38 cellular contexts compared by ENCODE assay signal in genomic region chr11:60895687-60896086, GRCh38. TPM values are rescaled to one million over a fixed set of nuclear protein-coding genes. Genes with fewer than 3 reads are reported as not detected.
"Had no signal": no experiment of that assay in that cellular context is flagged by ENCODE, and none has a peak within 500 bp of the region (broad histone marks: within the 10 kb centered on the region; RNA-seq: fewer than 3 reads in every experiment).

No MANE protein-coding gene starts in this region.

- H3K9me3 Mint-ChIP-seq: activated B cell treated with CpG ODN at 0.5 μM for 24 hours; activated CD4-positive, alpha-beta memory T cell treated with anti-CD3 and anti-CD28 coated beads, Interleukin-2, amount 10 ng/mL, durations not matched to agents 7 days and 5 days; activated naive CD4-positive, alpha-beta T cell treated with anti-CD3 and anti-CD28 coated beads for 36 hours; brain had no signal

- DNase-seq: activated B cell treated with CpG ODN at 0.5 μM for 24 hours; activated CD4-positive, alpha-beta memory T cell treated with anti-CD3 and anti-CD28 coated beads, Interleukin-2, amount 10 ng/mL, durations not matched to agents 7 days and 5 days; activated CD4-positive, alpha-beta T cell treated with anti-CD3 and anti-CD28 coated beads for 1 hour; activated CD4-positive, alpha-beta T cell treated with anti-CD3 and anti-CD28 coated beads for 48 hours; activated CD8-positive, alpha-beta memory T cell treated with anti-CD3 and anti-CD28 coated beads for 24 hours; activated CD8-positive, alpha-beta memory T cell treated with anti-CD3 and anti-CD28 coated beads, Interleukin-2, amount 10 ng/mL, durations not matched to agents 7 days and 5 days; activated CD8-positive, alpha-beta memory T cell treated with anti-CD3 and anti-CD28 coated beads, Interleukin-2, amount 50 U/mL, for 48 hours; activated gamma-delta T cell treated with Interleukin-2 at 50 U/mL for 16 hours; activated naive CD4-positive, alpha-beta T cell treated with anti-CD3 and anti-CD28 coated beads for 36 hours; caudate nucleus; IMR-90; NCI-H1092 treated with DMSO at 0.1 percent for 48 hours; NCI-H1417; NCI-H146; NCI-H187; NCI-H2029 treated with DMSO at 0.1 percent for 48 hours; NCI-H2107; NCI-H2171; NCI-H510A; NCI-H526; NCI-H748 treated with DMSO at 0.1 percent for 48 hours; NK-92 treated with Interleukin-12 subunit alpha and Interleukin-12 subunit beta, amount 100 ng/mL, for 24 hours; PC-9; SIG-M5; SW 1271; T-helper 1 cell; T-helper 2 cell; T-helper 9 cell had no signal

- H3K4me3 Mint-ChIP-seq: activated B cell treated with CpG ODN at 0.5 μM for 24 hours; activated CD4-positive, alpha-beta memory T cell treated with anti-CD3 and anti-CD28 coated beads, Interleukin-2, amount 10 ng/mL, durations not matched to agents 7 days and 5 days; activated CD8-positive, alpha-beta memory T cell treated with anti-CD3 and anti-CD28 coated beads, Interleukin-2, amount 10 ng/mL, durations not matched to agents 7 days and 5 days; activated naive CD4-positive, alpha-beta T cell treated with anti-CD3 and anti-CD28 coated beads for 36 hours; brain had no signal

- H3K9me3 ChIP-seq: adrenal gland had no signal

- H3K4me2 ChIP-seq: PC-9 had no signal

- H3K27ac Mint-ChIP-seq: activated B cell treated with CpG ODN at 0.5 μM for 24 hours; activated CD4-positive, alpha-beta memory T cell treated with anti-CD3 and anti-CD28 coated beads, Interleukin-2, amount 10 ng/mL, durations not matched to agents 7 days and 5 days; activated CD8-positive, alpha-beta memory T cell treated with anti-CD3 and anti-CD28 coated beads, Interleukin-2, amount 10 ng/mL, durations not matched to agents 7 days and 5 days; activated naive CD4-positive, alpha-beta T cell treated with anti-CD3 and anti-CD28 coated beads for 36 hours; brain had no signal

- H2AFZ ChIP-seq: PC-9 had no signal

- H3K4me1 Mint-ChIP-seq: activated CD4-positive, alpha-beta memory T cell treated with anti-CD3 and anti-CD28 coated beads, Interleukin-2, amount 10 ng/mL, durations not matched to agents 7 days and 5 days; activated CD8-positive, alpha-beta memory T cell treated with anti-CD3 and anti-CD28 coated beads, Interleukin-2, amount 10 ng/mL, durations not matched to agents 7 days and 5 days had no signal

- H3K27me3 ChIP-seq: adrenal gland had no signal

- H3K27me3 Mint-ChIP-seq: activated B cell treated with CpG ODN at 0.5 μM for 24 hours; activated CD4-positive, alpha-beta memory T cell treated with anti-CD3 and anti-CD28 coated beads, Interleukin-2, amount 10 ng/mL, durations not matched to agents 7 days and 5 days; activated CD8-positive, alpha-beta memory T cell treated with anti-CD3 and anti-CD28 coated beads, Interleukin-2, amount 10 ng/mL, durations not matched to agents 7 days and 5 days; brain had no signal

- ATAC-seq: activated CD8-positive, alpha-beta memory T cell treated with anti-CD3 and anti-CD28 coated beads, Interleukin-2, amount 10 ng/mL, durations not matched to agents 7 days and 5 days; K562; Right ventricle myocardium inferior had no signal

- H3K4me3 ChIP-seq: adrenal gland, K562, PC-9 had no signal

- H3K27ac ChIP-seq: adrenal gland, PC-9, RWPE1, VCaP had no signal

RNA-seq across cellular contexts. Expression of gene ZP1, which starts 28.3 kb away (rescaled TPM):
- total RNA-seq: activated B cell treated with CpG ODN at 0.5 μM for 24 hours; activated CD8-positive, alpha-beta memory T cell treated with anti-CD3 and anti-CD28 coated beads, Interleukin-2, amount 10 ng/mL, durations not matched to agents 7 days and 5 days; activated naive CD4-positive, alpha-beta T cell treated with anti-CD3 and anti-CD28 coated beads for 36 hours; astrocyte; bronchial epithelial cell; K562; OCI-LY7; PC-9; SK-MEL-5 had no signal

RNA-seq across cellular contexts. Expression of gene PTGDR2, which starts 39.9 kb away (rescaled TPM):
- total RNA-seq: activated B cell treated with CpG ODN at 0.5 μM for 24 hours, astrocyte, bronchial epithelial cell, PC-9, SK-MEL-5 had no signal
